Comparison of ENCODE assay signal across 27 cellular contexts in the genomic region with DNA sequence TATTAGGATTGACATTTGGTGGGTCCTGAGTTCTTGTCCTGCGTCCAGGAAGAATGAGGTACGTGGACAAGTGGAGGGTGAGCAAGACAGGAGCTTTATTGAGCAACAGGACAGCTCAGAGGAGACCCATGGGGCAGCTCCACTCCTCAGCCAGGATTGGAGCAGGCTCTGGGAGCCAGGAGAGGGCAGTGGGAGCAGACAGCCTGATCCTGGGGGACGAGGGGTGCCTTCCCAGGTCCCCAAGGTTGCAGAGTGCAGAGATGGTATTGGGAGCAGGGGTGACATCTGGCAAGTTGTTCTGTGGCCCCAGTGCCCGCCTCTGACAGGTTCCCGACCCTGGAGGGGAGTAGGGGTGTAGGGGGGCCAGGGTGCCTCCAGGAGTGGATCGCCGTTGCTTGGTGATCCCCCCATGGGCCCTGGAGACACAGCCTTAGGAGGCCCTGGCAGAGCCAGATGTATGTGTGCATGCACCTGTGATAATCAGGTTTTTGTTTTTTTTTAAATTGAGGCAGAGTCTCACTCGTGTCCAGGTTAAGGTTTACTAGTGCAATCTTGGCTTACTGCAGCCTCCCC. TPM values are rescaled to one million over a fixed set of nuclear protein-coding genes. Genes with fewer than 3 reads are reported as not detected.
"Had no signal": no experiment of that assay in that cellular context is flagged by ENCODE, and none has a peak within 500 bp of the region (broad histone marks: within the 10 kb centered on the region; RNA-seq: fewer than 3 reads in every experiment).

No MANE protein-coding gene starts in this region.

- H3K9ac ChIP-seq: KMS-11 had no signal

- H3K4me3 ChIP-seq: ascending aorta, cardiac muscle cell, PC-9 had no signal

- H3K27me3 ChIP-seq: ascending aorta, cardiac muscle cell had no signal

- H3K27ac Mint-ChIP-seq: activated CD8-positive, alpha-beta T cell treated with anti-CD3 and anti-CD28 coated beads for 36 hours; T-helper 2 cell treated with Interferon-gamma antibody and Interleukin-4, amounts not matched to agents 5 μg/mL and 100 μg/mL, for 36 hours had no signal

- DNase-seq: activated CD4-positive, alpha-beta T cell treated with anti-CD3 and anti-CD28 coated beads, Interleukin-2, amount 10 ng/mL, durations not matched to agents 24 days and 14 days; activated CD4-positive, alpha-beta T cell treated with anti-CD3 and anti-CD28 coated beads, Interleukin-2, amount 50 U/mL, for 4 hours; activated CD8-positive, alpha-beta T cell treated with anti-CD3 and anti-CD28 coated beads for 36 hours; activated effector memory CD4-positive, alpha-beta T cell treated with Interleukin-2 at 50 U/mL for 16 hours; activated T-cell treated with anti-CD3 and anti-CD28 coated beads, Interleukin-2, amount 50 U/mL, for 4 hours; amniotic stem cell; MM.1S; MV-4-11; NCI-H1092; NCI-H1436 treated with DMSO at 0.1 percent for 48 hours; NCI-H1694 treated with DMSO at 0.1 percent for 48 hours; NCI-H2029; NCI-H510A; NCI-H526; NCI-H748 treated with DMSO at 0.1 percent for 48 hours; NK-92 treated with Interleukin-12 subunit alpha and Interleukin-12 subunit beta, amount 100 ng/mL, for 24 hours; PC-9; SW 1271; T-helper 1 cell had no signal

- H3K36me3 ChIP-seq: ascending aorta, cardiac muscle cell had no signal

- H3K4me1 ChIP-seq: ascending aorta had no signal

- H3K27ac ChIP-seq: ascending aorta, cardiac muscle cell, KMS-11, PC-9, RWPE1 had no signal

- H2AFZ ChIP-seq: PC-9 had no signal

- H3K9me3 ChIP-seq: ascending aorta had no signal

- H3K9me3 Mint-ChIP-seq: activated naive CD4-positive, alpha-beta T cell treated with anti-CD3 and anti-CD28 coated beads, Interleukin-2, amount 50 U/mL, for 24 hours had no signal

- H3K27me3 Mint-ChIP-seq: activated CD4-positive, alpha-beta T cell treated with anti-CD3 and anti-CD28 coated beads, Interleukin-2, amount 10 ng/mL, durations not matched to agents 24 days and 14 days; activated CD8-positive, alpha-beta T cell treated with anti-CD3 and anti-CD28 coated beads for 36 hours; activated naive CD4-positive, alpha-beta T cell treated with anti-CD3 and anti-CD28 coated beads, Interleukin-2, amount 50 U/mL, for 24 hours had no signal

- H3K4me3 Mint-ChIP-seq: activated CD4-positive, alpha-beta T cell treated with anti-CD3 and anti-CD28 coated beads, Interleukin-2, amount 10 ng/mL, durations not matched to agents 24 days and 14 days; activated CD8-positive, alpha-beta T cell treated with anti-CD3 and anti-CD28 coated beads for 36 hours; activated naive CD4-positive, alpha-beta T cell treated with anti-CD3 and anti-CD28 coated beads, Interleukin-2, amount 50 U/mL, for 24 hours; activated T-cell treated with anti-CD3 and anti-CD28 coated beads, Interleukin-2, amount 50 U/mL, for 4 hours; T-helper 2 cell treated with Interferon-gamma antibody and Interleukin-4, amounts not matched to agents 5 μg/mL and 100 μg/mL, for 36 hours had no signal

- H3K4me2 ChIP-seq: KMS-11, PC-9 had no signal

- FAIRE-seq: RCC 7860, TTC549 had no signal

- ATAC-seq: activated CD8-positive, alpha-beta T cell treated with anti-CD3 and anti-CD28 coated beads for 36 hours had no signal

RNA-seq across cellular contexts. Expression of a gene that starts 26.7 kb away (rescaled TPM):
- total RNA-seq: ascending aorta, cardiac muscle cell, PC-9 had no signal
- polyA plus RNA-seq: cardiac muscle cell had no signal
